ENCODE assay signal across 27 cellular contexts in the genomic region with DNA sequence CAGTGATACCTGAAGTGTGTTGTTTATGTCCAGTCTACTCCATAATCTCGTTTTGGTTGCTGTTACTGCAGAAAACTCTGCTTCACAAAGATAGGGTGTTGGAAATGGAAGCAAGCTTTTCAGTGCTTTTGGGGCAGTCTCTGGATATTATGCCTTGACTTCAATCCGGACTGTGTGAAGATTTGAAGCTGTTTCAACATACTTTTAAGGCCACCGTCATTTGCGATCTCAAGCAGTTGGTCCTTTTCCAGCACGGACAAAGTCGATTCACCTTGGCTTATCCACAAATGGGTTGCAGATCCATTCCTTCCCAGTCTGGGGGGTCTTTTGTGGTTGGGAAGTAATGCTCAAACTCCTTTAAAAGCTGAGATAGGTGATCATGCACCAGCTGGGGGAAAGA.
"Had no signal": no experiment of that assay in that cellular context is flagged by ENCODE, and none has a peak within 500 bp of the region (broad histone marks: within the 10 kb centered on the region; RNA-seq: fewer than 3 reads in every experiment).

No MANE protein-coding gene starts in this region.

- H3K27ac ChIP-seq: colonic mucosa, coronary artery, dorsolateral prefrontal cortex, epithelial cell of prostate, esophagus muscularis mucosa, esophagus squamous epithelium, foreskin keratinocyte, gastrocnemius medialis, gastroesophageal sphincter, heart left ventricle, heart right ventricle had no signal

- H3K4me1 ChIP-seq: colonic mucosa, gastrocnemius medialis, gastroesophageal sphincter, heart left ventricle, heart right ventricle had no signal

- H3K9me3 ChIP-seq: colonic mucosa, esophagus muscularis mucosa, esophagus squamous epithelium, gastrocnemius medialis, gastroesophageal sphincter, heart left ventricle, heart right ventricle had no signal

- DNase-seq: colonic mucosa; cortex of kidney; dermis blood vessel endothelial cell; dorsolateral prefrontal cortex; effector CD4-positive, alpha-beta T cell; effector CD8-positive, alpha-beta T cell; effector memory CD4-positive, alpha-beta T cell; effector memory CD8-positive, alpha-beta T cell; endodermal cell; erythroblast; esophagus squamous epithelium; foreskin fibroblast; foreskin keratinocyte; foreskin melanocyte; gastrocnemius medialis; glutamatergic neuron; heart left ventricle; heart right ventricle had no signal

- H3K4me3 ChIP-seq: colonic mucosa, coronary artery, dorsolateral prefrontal cortex, esophagus muscularis mucosa, esophagus squamous epithelium, gastrocnemius medialis, gastroesophageal sphincter, heart left ventricle, heart right ventricle had no signal

- H3K27me3 ChIP-seq: colonic mucosa, dorsolateral prefrontal cortex, esophagus muscularis mucosa, esophagus squamous epithelium, foreskin keratinocyte, gastrocnemius medialis, gastroesophageal sphincter, heart left ventricle, heart right ventricle had no signal

- FAIRE-seq: colon, endometrium, endothelial cell of umbilical vein, frontal cortex had no signal

- ATAC-seq: effector memory CD8-positive, alpha-beta T cell; esophagus mucosa; foreskin keratinocyte; gastrocnemius medialis; gastroesophageal sphincter; heart left ventricle; heart right ventricle had no signal

- H3K36me3 ChIP-seq: colonic mucosa, esophagus muscularis mucosa, esophagus squamous epithelium, gastrocnemius medialis, gastroesophageal sphincter, heart left ventricle, heart right ventricle had no signal
